In genomic region chr1:25030674-25031589, GRCh38 we compare ENCODE assay signal across 8 cellular contexts.
DNase-seq lines count a peak whose midpoint lies in the region; ATAC-seq and TF ChIP-seq lines count a peak whose summit lies in the region.

No MANE protein-coding gene starts in this region.

- H3K36me3 ChIP-seq in suprapubic skin, result no peaks in the 10 kb centered on the region
- H3K36me3 ChIP-seq in vagina, result no peaks in the 10 kb centered on the region

- H3K4me1 ChIP-seq in suprapubic skin (peaks cover 15% of the 10 kb centered on the region), vagina (no peaks in the 10 kb centered on the region)

- no peaks in the 10 kb centered on the region for H3K27me3 Mint-ChIP-seq in activated T-cell treated with anti-CD3 and anti-CD28 coated beads, Interleukin-2, amount 50 U/mL, for 24 hours

- WGBS in suprapubic skin, result 56% methylated on average over 6 of the region's 6 CpGs

- H3K27me3 ChIP-seq in suprapubic skin (peaks cover 20% of the 10 kb centered on the region), vagina (no peaks in the 10 kb centered on the region)

- H3K4me1 Mint-ChIP-seq in activated T-cell treated with anti-CD3 and anti-CD28 coated beads, Interleukin-2, amount 50 U/mL, for 24 hours (ENCODE audit: low read depth), result peaks cover 45% of the 10 kb centered on the region

- DNase-seq in A172 (ENCODE audit: low spot score), result peak; percentile 44
- DNase-seq in M059J (ENCODE audit: low read depth), result peak; percentile 72
- peak; percentile 83 for DNase-seq in activated T-cell treated with anti-CD3 and anti-CD28 coated beads, Interleukin-2, amount 50 U/mL, for 24 hours
- DNase-seq in stimulated activated CD4-positive, alpha-beta T cell treated with anti-CD3 and anti-CD28 coated beads, Interleukin-15, amount 100 ng/mL, for 24 hours, result peak; percentile 89
- DNase-seq in suprapubic skin (ENCODE audit: low spot score in 2 of 2), result no peak
- no peak for DNase-seq in GOT3 (lab: John Stamatoyannopoulos, UW)
- DNase-seq in vagina (ENCODE audit: extremely low spot score in 2 of 2), result no peak

- peak; percentile 40 for ATAC-seq in GM19452 (IDR thresholded peaks at IDR 0.05; ENCODE audit: unreplicated experiment)

- H3K4me3 Mint-ChIP-seq in activated T-cell treated with anti-CD3 and anti-CD28 coated beads, Interleukin-2, amount 50 U/mL, for 24 hours, result no peak overlapping the region

- peak overlapping the region; percentile 96 for H3K27ac Mint-ChIP-seq in activated T-cell treated with anti-CD3 and anti-CD28 coated beads, Interleukin-2, amount 50 U/mL, for 24 hours

- TF ChIP-seq CTCF in suprapubic skin (IDR thresholded peaks at IDR 0.05), result no peak
- no peak for TF ChIP-seq CTCF in vagina (IDR thresholded peaks at IDR 0.05)

- intact Hi-C loops in vagina (cut with DNase I), result no loop called here

- H3K9me3 ChIP-seq in suprapubic skin (no peaks in the 10 kb centered on the region), vagina (no peaks in the 10 kb centered on the region)

- H3K9me3 Mint-ChIP-seq in activated T-cell treated with anti-CD3 and anti-CD28 coated beads, Interleukin-2, amount 50 U/mL, for 24 hours, result no peaks in the 10 kb centered on the region

- TF ChIP-seq POLR2A in suprapubic skin (IDR thresholded peaks at IDR 0.05), result no peak
- TF ChIP-seq POLR2A in vagina (IDR thresholded peaks at IDR 0.05), result no peak

- no peak overlapping the region for H3K4me3 ChIP-seq in suprapubic skin
- H3K4me3 ChIP-seq in vagina, result no peak overlapping the region

- no peak for TF ChIP-seq EP300 in suprapubic skin (IDR thresholded peaks at IDR 0.05)

- no peak overlapping the region for H3K27ac ChIP-seq in suprapubic skin
- no peak overlapping the region for H3K27ac ChIP-seq in vagina

- peaks cover 2% of the 10 kb centered on the region for H3K36me3 Mint-ChIP-seq in activated T-cell treated with anti-CD3 and anti-CD28 coated beads, Interleukin-2, amount 50 U/mL, for 24 hours (ENCODE audit: low read depth)

Comparison
In these comparisons a context has a peak if more than half of its experiments do, and no peak if none do; other contexts are left out.
1. DNase-seq: peak in A172 (single experiment), M059J (single experiment), activated T-cell treated with anti-CD3 and anti-CD28 coated beads, Interleukin-2, amount 50 U/mL, for 24 hours (single experiment) and stimulated activated CD4-positive, alpha-beta T cell treated with anti-CD3 and anti-CD28 coated beads, Interleukin-15, amount 100 ng/mL, for 24 hours (single experiment); none in suprapubic skin (0 of 2), GOT3 (single experiment) and vagina (0 of 2).